9 cellular contexts compared by ENCODE assay signal in genomic region chr9:90141723-90142122, GRCh38.
A peak's percentile ranks its signal among the peaks of the same experiment; 100 is the strongest.
DNase-seq lines count a peak whose midpoint lies in the region; ATAC-seq and TF ChIP-seq lines count a peak whose summit lies in the region.
"Had no signal": no experiment of that assay in that cellular context is flagged by ENCODE, and none has a peak within 500 bp of the region (broad histone marks: within the 10 kb centered on the region; RNA-seq: fewer than 3 reads in every experiment).

No MANE protein-coding gene starts in this region.

- no peaks in the 10 kb centered on the region for H3K36me3 ChIP-seq in lower lobe of right lung
- H3K36me3 ChIP-seq: neutrophil had no signal

- H3K27ac ChIP-seq in lower lobe of right lung = no peak overlapping the region
- H3K27ac ChIP-seq: neutrophil had no signal

- H3K4me1 ChIP-seq in lower lobe of right lung = no peaks in the 10 kb centered on the region

- peak; percentile 54 for DNase-seq in NCI-H2029 (lab: John Stamatoyannopoulos, UW)
- peak; percentile 9 for DNase-seq in astrocyte of the hippocampus (ENCODE audit: low read depth, low spot score)
- DNase-seq in lower lobe of right lung = no peak
- DNase-seq in NCI-H526 treated with DMSO at 0.1 percent for 48 hours (lab: John Stamatoyannopoulos, UW) = no peak
- DNase-seq in activated CD8-positive, alpha-beta memory T cell treated with anti-CD3 and anti-CD28 coated beads, Interleukin-2, amount 50 U/mL, for 4 hours = no peak

- H3K27me3 ChIP-seq in lower lobe of right lung (ENCODE audit: low read depth) = no peaks in the 10 kb centered on the region

- peak in 1 of 2 donors; percentile 43 for ATAC-seq in lower lobe of right lung
- no peak for ATAC-seq in HG02588 (IDR thresholded peaks at IDR 0.05; ENCODE audit: unreplicated experiment)
- no peak for ATAC-seq in HG03378 (IDR thresholded peaks at IDR 0.05; ENCODE audit: unreplicated experiment)

- no peaks in the 10 kb centered on the region for H3K9me3 ChIP-seq in lower lobe of right lung
- H3K9me3 ChIP-seq: neutrophil had no signal

- H3K4me3 ChIP-seq in lower lobe of right lung = no peak overlapping the region

- intact Hi-C loops in lower lobe of right lung (cut with DNase I) = no loop called here

- TF ChIP-seq CTCF in GM12873 (IDR thresholded peaks at IDR 0.05; ENCODE audit: insufficient read depth, low read depth, low read length, missing control alignments) = peak; percentile 49
- TF ChIP-seq CTCF in lower lobe of right lung (IDR thresholded peaks at IDR 0.05) = peak; percentile 41

Comparison
In these comparisons a context has a peak if more than half of its experiments do, and no peak if none do; other contexts are left out.
1. DNase-seq: peak in NCI-H2029 (single experiment) and astrocyte of the hippocampus (single experiment); none in lower lobe of right lung (single experiment), NCI-H526 treated with DMSO at 0.1 percent for 48 hours (single experiment) and activated CD8-positive, alpha-beta memory T cell treated with anti-CD3 and anti-CD28 coated beads, Interleukin-2, amount 50 U/mL, for 4 hours (single experiment).